Comparison of ENCODE assay signal across 23 cellular contexts in the genomic region with DNA sequence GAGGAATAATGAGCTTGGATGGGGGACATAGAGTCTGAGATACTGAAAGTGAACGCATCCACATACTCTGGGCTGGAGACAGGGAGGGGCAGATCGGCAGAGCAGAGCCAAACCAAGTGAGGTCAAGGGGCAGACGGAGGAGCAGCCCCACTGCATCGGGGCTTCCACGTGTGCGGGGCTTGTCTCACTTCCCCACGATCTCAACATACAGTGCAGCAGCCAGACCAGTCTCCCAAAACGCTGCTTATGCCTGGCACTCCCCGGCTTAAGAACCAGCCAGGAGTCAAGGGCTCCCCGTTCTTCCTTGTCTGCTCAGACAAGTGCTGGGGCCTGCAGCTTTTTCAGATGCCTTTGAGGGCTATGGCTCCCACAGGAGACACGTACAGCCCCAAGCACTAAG.
"Had no signal": no experiment of that assay in that cellular context is flagged by ENCODE, and none has a peak within 500 bp of the region (broad histone marks: within the 10 kb centered on the region; RNA-seq: fewer than 3 reads in every experiment).

No MANE protein-coding gene starts in this region.

- H3K27me3 Mint-ChIP-seq: activated CD4-positive, alpha-beta T cell treated with anti-CD3 and anti-CD28 coated beads for 36 hours; activated naive CD4-positive, alpha-beta T cell treated with anti-CD3 and anti-CD28 coated beads, Interleukin-2, amount 10 ng/mL, durations not matched to agents 7 days and 5 days; naive B cell had no signal

- H3K9me3 ChIP-seq: esophagus muscularis mucosa, left ventricle myocardium inferior, testis, transverse colon had no signal

- H3K9me3 Mint-ChIP-seq: activated naive CD4-positive, alpha-beta T cell treated with anti-CD3 and anti-CD28 coated beads, Interleukin-2, amount 10 ng/mL, durations not matched to agents 7 days and 5 days; activated T-helper 1 cell treated with anti-CD3 and anti-CD28 coated beads, Interleukin-12 subunit alpha, Interleukin-12 subunit beta, Interleukin-2, Interleukin-4 antibody, amounts not matched to agents 30 ng/mL and 10 ng/mL and 1 ng/mL, durations not matched to agents 14 hours and 24 hours and 36 hours; naive B cell; T-helper 2 cell treated with Interferon-gamma antibody and Interleukin-4, amounts not matched to agents 5 μg/mL and 100 μg/mL, for 36 hours had no signal

- H3K27ac ChIP-seq: esophagus muscularis mucosa, left ventricle myocardium inferior, neural progenitor cell, testis, transverse colon had no signal

- H3K27me3 ChIP-seq: esophagus muscularis mucosa, neural progenitor cell, testis, transverse colon had no signal

- H3K36me3 Mint-ChIP-seq: neural progenitor cell had no signal

- H3K4me3 ChIP-seq: esophagus muscularis mucosa, left ventricle myocardium inferior, neural progenitor cell, testis, transverse colon had no signal

- H3K4me3 Mint-ChIP-seq: activated CD4-positive, alpha-beta T cell treated with anti-CD3 and anti-CD28 coated beads for 36 hours; activated naive CD4-positive, alpha-beta T cell treated with anti-CD3 and anti-CD28 coated beads, Interleukin-2, amount 10 ng/mL, durations not matched to agents 7 days and 5 days; activated T-helper 1 cell treated with anti-CD3 and anti-CD28 coated beads, Interleukin-12 subunit alpha, Interleukin-12 subunit beta, Interleukin-2, Interleukin-4 antibody, amounts not matched to agents 30 ng/mL and 10 ng/mL and 1 ng/mL, durations not matched to agents 14 hours and 24 hours and 36 hours; naive B cell; neural progenitor cell; T-helper 2 cell treated with Interferon-gamma antibody and Interleukin-4, amounts not matched to agents 5 μg/mL and 100 μg/mL, for 36 hours had no signal

- H3K4me1 ChIP-seq: esophagus muscularis mucosa, left ventricle myocardium inferior, neural progenitor cell, testis, transverse colon had no signal

- H3K36me3 ChIP-seq: neural progenitor cell had no signal

- H2AFZ ChIP-seq: neural progenitor cell had no signal

- H3K9ac ChIP-seq: neural progenitor cell had no signal

- ATAC-seq: activated CD4-positive, alpha-beta T cell treated with anti-CD3 and anti-CD28 coated beads for 36 hours; right cardiac atrium; stimulated activated naive CD8-positive, alpha-beta T cell treated with anti-CD3 and anti-CD28 coated beads, Interleukin-15, Interleukin-2, amounts not matched to agents 100 U/mL and 50 U/mL, for 24 hours had no signal

- FAIRE-seq: urothelium cell line had no signal

- H3K4me2 ChIP-seq: neural progenitor cell had no signal

- H3K27ac Mint-ChIP-seq: activated CD4-positive, alpha-beta T cell treated with anti-CD3 and anti-CD28 coated beads for 36 hours; activated naive CD4-positive, alpha-beta T cell treated with anti-CD3 and anti-CD28 coated beads, Interleukin-2, amount 10 ng/mL, durations not matched to agents 7 days and 5 days; activated T-helper 1 cell treated with anti-CD3 and anti-CD28 coated beads, Interleukin-12 subunit alpha, Interleukin-12 subunit beta, Interleukin-2, Interleukin-4 antibody, amounts not matched to agents 30 ng/mL and 10 ng/mL and 1 ng/mL, durations not matched to agents 14 hours and 24 hours and 36 hours; neural progenitor cell; T-helper 2 cell treated with Interferon-gamma antibody and Interleukin-4, amounts not matched to agents 5 μg/mL and 100 μg/mL, for 36 hours had no signal

- H3K4me1 Mint-ChIP-seq: activated CD4-positive, alpha-beta T cell treated with anti-CD3 and anti-CD28 coated beads for 36 hours; activated naive CD4-positive, alpha-beta T cell treated with anti-CD3 and anti-CD28 coated beads, Interleukin-2, amount 10 ng/mL, durations not matched to agents 7 days and 5 days; neural progenitor cell had no signal

- DNase-seq: activated CD4-positive, alpha-beta T cell treated with anti-CD3 and anti-CD28 coated beads for 36 hours; activated CD4-positive, alpha-beta T cell treated with anti-CD3 and anti-CD28 coated beads, Interleukin-2, amount 50 U/mL, for 48 hours; activated CD4-positive, CD25-positive, alpha-beta regulatory T cell; activated CD8-positive, alpha-beta memory T cell treated with anti-CD3 and anti-CD28 coated beads for 24 hours; activated gamma-delta T cell; activated naive CD4-positive, alpha-beta T cell treated with anti-CD3 and anti-CD28 coated beads, Interleukin-2, amount 10 ng/mL, durations not matched to agents 7 days and 5 days; amygdala; caudate nucleus; foreskin melanocyte; kidney glomerular epithelial cell; left ventricle myocardium inferior; naive B cell; occipital lobe; right cardiac atrium; stimulated activated CD4-positive, alpha-beta T cell treated with anti-CD3 and anti-CD28 coated beads, Interleukin-2, amount 100 ng/mL, for 48 hours; stimulated activated naive CD8-positive, alpha-beta T cell treated with anti-CD3 and anti-CD28 coated beads, Interleukin-15, Interleukin-2, amounts not matched to agents 100 U/mL and 50 U/mL, for 24 hours; testis; transverse colon had no signal
